ENCODE assay signal across 7 cellular contexts in genomic region chr14:21070083-21070609, GRCh38. TPM values are rescaled to one million over a fixed set of nuclear protein-coding genes. Genes with fewer than 3 reads are reported as not detected.
A peak's percentile ranks its signal among the peaks of the same experiment; 100 is the strongest.
DNase-seq lines count a peak whose midpoint lies in the region; ATAC-seq and TF ChIP-seq lines count a peak whose summit lies in the region.

ARHGEF40 (plus strand) TSS chr14:21070304; CDS start chr14:21070397, 93 bp downstream.

- no peaks in the 10 kb centered on the region for H3K9me3 Mint-ChIP-seq in activated naive CD4-positive, alpha-beta T cell treated with anti-CD3 and anti-CD28 coated beads, Interleukin-2, amount 50 U/mL, for 24 hours
- H3K9me3 Mint-ChIP-seq in glutamatergic neuron (ENCODE audit: unreplicated experiment) (peaks cover 15% of the 10 kb centered on the region), neural crest cell (no peaks in the 10 kb centered on the region)

- POLR2A ChIA-PET in GM10248 (lab: Yijun Ruan, JAX) = interaction anchor here (1.2 kb wide), 1 partner anchor 31 kb away, joined by 4 read pairs; the partner anchor contains the start of gene TMEM253

- DNase-seq in GM10248 (ENCODE audit: extremely low spot score) (peak; percentile 48), MG63 (peak; percentile 43), glutamatergic neuron (peak; percentile 68), neural crest cell (ENCODE audit: low read depth, low spot score) (peak; percentile 62)

- peak within 1 kb of the TSS; percentile 60 for H3K4me3 ChIP-seq in MG63

- ATAC-seq in GM21786 (IDR thresholded peaks at IDR 0.05; ENCODE audit: unreplicated experiment) = no peak
- no peak for ATAC-seq in HG03097 (IDR thresholded peaks at IDR 0.05; ENCODE audit: low FRiP score, unreplicated experiment)

- peak within 1 kb of the TSS; percentile 85 for H3K4me3 Mint-ChIP-seq in activated naive CD4-positive, alpha-beta T cell treated with anti-CD3 and anti-CD28 coated beads, Interleukin-2, amount 50 U/mL, for 24 hours
- H3K4me3 Mint-ChIP-seq in glutamatergic neuron (ENCODE audit: unreplicated experiment) (peak within 1 kb of the TSS; percentile 93), neural crest cell (peak within 1 kb of the TSS; percentile 96)

- H3K27me3 Mint-ChIP-seq in activated naive CD4-positive, alpha-beta T cell treated with anti-CD3 and anti-CD28 coated beads, Interleukin-2, amount 50 U/mL, for 24 hours = peaks cover 44% of the 10 kb centered on the region
- H3K27me3 Mint-ChIP-seq in glutamatergic neuron (ENCODE audit: unreplicated experiment) = peaks cover 24% of the 10 kb centered on the region
- peaks cover 2% of the 10 kb centered on the region for H3K27me3 Mint-ChIP-seq in neural crest cell (ENCODE audit: low read depth)

- peak within 1 kb of the TSS; percentile 41 for H3K27ac Mint-ChIP-seq in activated naive CD4-positive, alpha-beta T cell treated with anti-CD3 and anti-CD28 coated beads, Interleukin-2, amount 50 U/mL, for 24 hours
- H3K27ac Mint-ChIP-seq in glutamatergic neuron (ENCODE audit: unreplicated experiment) = peak within 1 kb of the TSS; percentile 87
- H3K27ac Mint-ChIP-seq in neural crest cell (ENCODE audit: unreplicated experiment) = peak within 1 kb of the TSS; percentile 97

- no peaks in the 10 kb centered on the region for H3K9me3 ChIP-seq in MG63

- H3K27me3 ChIP-seq in MG63 = no peaks in the 10 kb centered on the region

- H3K4me1 Mint-ChIP-seq in activated naive CD4-positive, alpha-beta T cell treated with anti-CD3 and anti-CD28 coated beads, Interleukin-2, amount 50 U/mL, for 24 hours = peaks cover 27% of the 10 kb centered on the region
- H3K4me1 Mint-ChIP-seq in glutamatergic neuron (ENCODE audit: low read depth, unreplicated experiment) = peaks cover 18% of the 10 kb centered on the region
- peaks cover 48% of the 10 kb centered on the region for H3K4me1 Mint-ChIP-seq in neural crest cell

- no peaks in the 10 kb centered on the region for H3K36me3 ChIP-seq in MG63

- TF ChIP-seq CTCF in GM10248 (IDR thresholded peaks at IDR 0.05; ENCODE audit: control extremely low read depth, extremely low read depth, low read depth, missing control alignments) = no peak
- TF ChIP-seq CTCF in glutamatergic neuron (IDR thresholded peaks at IDR 0.05; ENCODE audit: partially characterized antibody, unreplicated experiment) = no peak
- TF ChIP-seq CTCF in neural crest cell (conservative IDR thresholded peaks at IDR 0.05) = no peak

- H3K36me3 Mint-ChIP-seq in activated naive CD4-positive, alpha-beta T cell treated with anti-CD3 and anti-CD28 coated beads, Interleukin-2, amount 50 U/mL, for 24 hours = no peaks in the 10 kb centered on the region
- H3K36me3 Mint-ChIP-seq in glutamatergic neuron (ENCODE audit: unreplicated experiment) (peaks cover 6% of the 10 kb centered on the region), neural crest cell (ENCODE audit: low read depth) (peaks cover 5% of the 10 kb centered on the region)

- CTCF ChIA-PET in GM10248 (lab: Yijun Ruan, JAX) = interaction anchor here (1.0 to 6.6 kb wide), 16 partner anchors 12 to 438 kb away, joined by 3 to 80 read pairs (median 8); partner anchors contain the start of genes TMEM253 and ZNF219

RNA-seq across cellular contexts. Expression of gene ARHGEF40, which starts in this region (rescaled TPM):
- 9.1 and 10.0 TPM in 2 replicates for total RNA-seq in MG63 (2014; rRNA removed; shearing (Covaris generic); ENCODE audit: low replicate concordance)
- total RNA-seq in glutamatergic neuron (ENCODE audit: unreplicated experiment) (42.4 TPM), neural crest cell (72.7 and 73.8 TPM in 2 replicates)

Comparison
In these comparisons a context has a peak if more than half of its experiments do, and no peak if none do; other contexts are left out.
1. H3K27ac Mint-ChIP-seq: peak in every context shown above with its lines; median percentile 97 in neural crest cell; 87 in glutamatergic neuron; 41 in activated naive CD4-positive, alpha-beta T cell treated with anti-CD3 and anti-CD28 coated beads, Interleukin-2, amount 50 U/mL, for 24 hours.